1 cellular context compared by ENCODE assay signal in the genomic region with DNA sequence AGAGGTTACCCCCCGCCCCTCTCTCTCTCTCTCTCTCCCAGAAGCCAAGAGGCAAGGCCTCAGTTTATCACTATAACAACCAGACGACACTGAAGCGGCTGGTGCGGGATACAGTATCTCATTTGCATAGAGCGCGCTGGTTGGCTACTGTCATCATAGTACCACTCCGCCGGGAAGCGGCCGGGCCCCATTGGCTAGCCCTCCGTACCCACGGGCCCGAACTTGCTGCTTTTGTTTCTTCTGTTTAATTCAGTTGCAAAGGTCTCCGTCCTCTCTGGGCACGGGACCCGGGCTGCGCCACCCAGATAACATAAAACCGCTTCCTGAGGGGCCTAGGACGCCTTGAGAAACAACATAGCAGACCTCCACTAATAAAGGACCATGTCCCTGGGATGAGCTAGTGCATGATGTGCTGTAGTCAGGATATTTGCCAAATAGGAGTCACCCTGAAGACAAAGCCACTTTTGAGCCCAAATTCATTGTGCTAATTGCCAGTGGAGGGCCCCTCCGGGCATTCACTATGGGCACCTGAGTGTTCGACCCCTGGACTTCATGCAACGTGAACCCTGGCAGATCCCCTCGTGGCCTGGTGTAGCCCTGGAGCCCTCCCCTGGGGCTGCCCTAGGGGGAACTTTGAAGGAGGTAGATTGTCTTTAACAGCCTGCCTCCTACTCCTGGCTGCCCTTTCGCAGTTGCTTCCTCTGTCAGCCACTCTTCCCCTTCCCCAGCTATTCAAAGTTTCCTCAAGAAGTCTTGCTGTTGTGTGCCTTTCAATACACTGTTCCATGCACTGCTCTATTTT.
TF ChIP-seq lines count a peak whose summit lies in the region.

A gene (minus strand): TSS at position 91 of the 802 bp plus-strand sequence. CDS start 242 bp downstream, outside the sequence.

TF ChIP-seq in GM12878, 131 proteins besides CTCF, POLR2A, EP300 and RAD21 (continued from another document):
- TF ChIP-seq, protein P1, sequence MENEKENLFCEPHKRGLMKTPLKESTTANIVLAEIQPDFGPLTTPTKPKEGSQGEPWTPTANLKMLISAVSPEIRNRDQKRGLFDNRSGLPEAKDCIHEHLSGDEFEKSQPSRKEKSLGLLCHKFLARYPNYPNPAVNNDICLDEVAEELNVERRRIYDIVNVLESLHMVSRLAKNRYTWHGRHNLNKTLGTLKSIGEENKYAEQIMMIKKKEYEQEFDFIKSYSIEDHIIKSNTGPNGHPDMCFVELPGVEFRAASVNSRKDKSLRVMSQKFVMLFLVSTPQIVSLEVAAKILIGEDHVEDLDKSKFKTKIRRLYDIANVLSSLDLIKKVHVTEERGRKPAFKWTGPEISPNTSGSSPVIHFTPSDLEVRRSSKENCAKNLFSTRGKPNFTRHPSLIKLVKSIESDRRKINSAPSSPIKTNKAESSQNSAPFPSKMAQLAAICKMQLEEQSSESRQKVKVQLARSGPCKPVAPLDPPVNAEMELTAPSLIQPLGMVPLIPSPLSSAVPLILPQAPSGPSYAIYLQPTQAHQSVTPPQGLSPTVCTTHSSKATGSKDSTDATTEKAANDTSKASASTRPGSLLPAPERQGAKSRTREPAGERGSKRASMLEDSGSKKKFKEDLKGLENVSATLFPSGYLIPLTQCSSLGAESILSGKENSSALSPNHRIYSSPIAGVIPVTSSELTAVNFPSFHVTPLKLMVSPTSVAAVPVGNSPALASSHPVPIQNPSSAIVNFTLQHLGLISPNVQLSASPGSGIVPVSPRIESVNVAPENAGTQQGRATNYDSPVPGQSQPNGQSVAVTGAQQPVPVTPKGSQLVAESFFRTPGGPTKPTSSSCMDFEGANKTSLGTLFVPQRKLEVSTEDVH (IDR thresholded peaks at IDR 0.05; ENCODE audit: low read depth, partially characterized antibody) = no peak
- no peak for TF ChIP-seq MYB (IDR thresholded peaks at IDR 0.05; ENCODE audit: borderline replicate concordance, low read depth, low read length)
- TF ChIP-seq SREBF2 (IDR thresholded peaks at IDR 0.05; ENCODE audit: low read length) = no peak
- TF ChIP-seq SUZ12 (IDR thresholded peaks at IDR 0.05; ENCODE audit: unreplicated experiment) = no peak
- no peak for TF ChIP-seq ZNF622 (IDR thresholded peaks at IDR 0.05)
- no peak for TF ChIP-seq IKZF1 (conservative IDR thresholded peaks at IDR 0.05)
- no peak for TF ChIP-seq STAT1 (conservative IDR thresholded peaks at IDR 0.05)
- TF ChIP-seq SUPT20H (IDR thresholded peaks at IDR 0.05; ENCODE audit: borderline replicate concordance, control insufficient read depth, low read depth, low read length) = no peak
- no peak for TF ChIP-seq IKZF2 (IDR thresholded peaks at IDR 0.05)
- no peak for TF ChIP-seq YBX1 (IDR thresholded peaks at IDR 0.05)
- TF ChIP-seq, protein P2, sequence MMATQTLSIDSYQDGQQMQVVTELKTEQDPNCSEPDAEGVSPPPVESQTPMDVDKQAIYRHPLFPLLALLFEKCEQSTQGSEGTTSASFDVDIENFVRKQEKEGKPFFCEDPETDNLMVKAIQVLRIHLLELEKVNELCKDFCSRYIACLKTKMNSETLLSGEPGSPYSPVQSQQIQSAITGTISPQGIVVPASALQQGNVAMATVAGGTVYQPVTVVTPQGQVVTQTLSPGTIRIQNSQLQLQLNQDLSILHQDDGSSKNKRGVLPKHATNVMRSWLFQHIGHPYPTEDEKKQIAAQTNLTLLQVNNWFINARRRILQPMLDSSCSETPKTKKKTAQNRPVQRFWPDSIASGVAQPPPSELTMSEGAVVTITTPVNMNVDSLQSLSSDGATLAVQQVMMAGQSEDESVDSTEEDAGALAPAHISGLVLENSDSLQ (IDR thresholded peaks at IDR 0.05) = no peak
- TF ChIP-seq MTA3 (IDR thresholded peaks at IDR 0.05; ENCODE audit: borderline replicate concordance, low read length) = no peak
- no peak for TF ChIP-seq EZH2 (IDR thresholded peaks at IDR 0.05; ENCODE audit: borderline replicate concordance, control insufficient read depth, low read depth, low read length)
- no peak for TF ChIP-seq KAT2A (conservative IDR thresholded peaks at IDR 0.05; ENCODE audit: control insufficient read depth, low read depth, low read length)
- TF ChIP-seq CHD2 (IDR thresholded peaks at IDR 0.05; ENCODE audit: borderline replicate concordance, low read depth, low read length) = no peak
- TF ChIP-seq NR2F1 (conservative IDR thresholded peaks at IDR 0.05) = no peak
